ENCODE assay signal across 8 cellular contexts in the genomic region with DNA sequence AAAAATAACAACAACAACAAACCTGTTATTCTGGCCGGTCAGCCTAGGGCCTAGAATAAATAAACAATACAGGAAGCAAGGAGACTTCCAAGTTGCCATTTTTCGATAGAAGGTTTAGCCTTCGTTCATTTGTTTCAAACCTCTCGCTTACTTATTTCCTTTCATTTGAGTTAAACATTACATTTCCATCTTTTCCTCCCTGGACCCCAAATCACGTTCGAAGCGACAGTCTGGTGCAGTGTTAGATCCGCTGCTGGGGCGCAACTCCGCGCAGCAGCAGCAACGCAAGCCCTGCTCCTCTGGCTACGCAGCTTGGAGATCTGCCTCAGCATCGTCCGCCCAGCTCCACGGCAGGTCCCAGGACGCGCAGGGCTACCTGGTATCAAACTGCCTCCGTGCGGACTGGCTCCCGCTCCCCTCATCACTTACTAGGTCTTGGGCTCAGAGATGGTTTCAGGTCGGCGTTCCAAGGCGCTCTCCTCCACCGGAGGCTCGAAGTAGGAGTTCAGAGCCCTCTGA. TPM values are rescaled to one million over a fixed set of nuclear protein-coding genes. Genes with fewer than 3 reads are reported as not detected.
DNase-seq lines count a peak whose midpoint lies in the region; ATAC-seq and TF ChIP-seq lines count a peak whose summit lies in the region.

No MANE protein-coding gene starts in this region.

- peaks cover 4% of the 10 kb centered on the region for H3K79me1 ChIP-seq in mesendoderm (ENCODE audit: low read length)

- H3K9me3 Mint-ChIP-seq in effector memory CD8-positive, alpha-beta T cell, result no peaks in the 10 kb centered on the region
- peaks cover 8 to 17% of the 10 kb centered on the region in 2 donors for H3K9me3 Mint-ChIP-seq in stimulated activated naive CD8-positive, alpha-beta T cell treated with anti-CD3 and anti-CD28 coated beads, Interleukin-15, amount 100 ng/mL, for 72 hours

- peaks cover 39 to 55% of the 10 kb centered on the region in 2 donors for H3K4me1 Mint-ChIP-seq in effector memory CD8-positive, alpha-beta T cell (ENCODE audit: low read depth in 2 of 2)
- peaks cover 70% of the 10 kb centered on the region for H3K4me1 Mint-ChIP-seq in stimulated activated naive CD8-positive, alpha-beta T cell treated with anti-CD3 and anti-CD28 coated beads, Interleukin-15, amount 100 ng/mL, for 72 hours

- ATAC-seq in GM19397 (IDR thresholded peaks at IDR 0.05; ENCODE audit: unreplicated experiment) (peak; percentile 33), HG03460 (IDR thresholded peaks at IDR 0.05; ENCODE audit: unreplicated experiment) (peak; percentile 31)
- ATAC-seq in effector memory CD8-positive, alpha-beta T cell (replicated peaks), result peak; percentile 31
- ATAC-seq in stimulated activated naive CD8-positive, alpha-beta T cell treated with anti-CD3 and anti-CD28 coated beads, Interleukin-15, amount 100 ng/mL, for 72 hours, result peak; percentile 66

- H2BK15ac ChIP-seq in mesendoderm (replicated peaks; ENCODE audit: low read depth), result no peak overlapping the region

- no peaks in the 10 kb centered on the region for H3K4me1 ChIP-seq in mesendoderm (ENCODE audit: control insufficient read depth, low read depth, low read length)

- H3K4me2 ChIP-seq in mesendoderm (ENCODE audit: low read length), result peak overlapping the region; percentile 41

- peak overlapping the region; percentile 15 for H3K18ac ChIP-seq in mesendoderm (ENCODE audit: low read length)

- H2BK120ac ChIP-seq in mesendoderm (ENCODE audit: low read depth, low read length), result no peak overlapping the region

- peaks cover 15% of the 10 kb centered on the region for H3K79me2 ChIP-seq in mesendoderm (ENCODE audit: control insufficient read depth, insufficient read depth, low read length)

- peak overlapping the region; percentile 97 to 98 for H3K4me3 Mint-ChIP-seq in effector memory CD8-positive, alpha-beta T cell
- peak overlapping the region; percentile 99 for H3K4me3 Mint-ChIP-seq in stimulated activated naive CD8-positive, alpha-beta T cell treated with anti-CD3 and anti-CD28 coated beads, Interleukin-15, amount 100 ng/mL, for 72 hours

- H2BK5ac ChIP-seq in mesendoderm (ENCODE audit: low read length), result peak overlapping the region; percentile 81

- no peaks in the 10 kb centered on the region for H3K27me3 ChIP-seq in mesendoderm (ENCODE audit: insufficient read depth, low read length, poor library complexity)

- H3K27me3 Mint-ChIP-seq in effector memory CD8-positive, alpha-beta T cell, result no peaks in the 10 kb centered on the region
- no peaks in the 10 kb centered on the region for H3K27me3 Mint-ChIP-seq in stimulated activated naive CD8-positive, alpha-beta T cell treated with anti-CD3 and anti-CD28 coated beads, Interleukin-15, amount 100 ng/mL, for 72 hours

- peaks cover 27% of the 10 kb centered on the region for H3K36me3 Mint-ChIP-seq in effector memory CD8-positive, alpha-beta T cell (ENCODE audit: insufficient read depth)

- H3K27ac Mint-ChIP-seq in effector memory CD8-positive, alpha-beta T cell, result peak overlapping the region; percentile 95 to 96
- peak overlapping the region; percentile 98 to 99 for H3K27ac Mint-ChIP-seq in stimulated activated naive CD8-positive, alpha-beta T cell treated with anti-CD3 and anti-CD28 coated beads, Interleukin-15, amount 100 ng/mL, for 72 hours

- H3K4me3 ChIP-seq in mesendoderm (ENCODE audit: low read length), result peak overlapping the region; percentile 87

- H3K56ac ChIP-seq in mesendoderm (ENCODE audit: low read length), result peak overlapping the region; percentile 97

- H3K27ac ChIP-seq in VCaP (peak overlapping the region; percentile 98), mesendoderm (ENCODE audit: low read depth, low read length) (peak overlapping the region; percentile 85)

- H3K4ac ChIP-seq in mesendoderm (ENCODE audit: low read depth, low read length), result peak overlapping the region; percentile 61

- peak overlapping the region; percentile 89 for H3K9ac ChIP-seq in mesendoderm (ENCODE audit: low read length)

- H3K23ac ChIP-seq in mesendoderm (ENCODE audit: low read length), result peak overlapping the region; percentile 76

- peaks cover 2% of the 10 kb centered on the region for H3K36me3 ChIP-seq in mesendoderm (ENCODE audit: control insufficient read depth, insufficient read depth, low read length)

- no peak for TF ChIP-seq CTCF in VCaP (conservative IDR thresholded peaks at IDR 0.05)

- H4K5ac ChIP-seq in mesendoderm (ENCODE audit: low read length), result no peak overlapping the region

- H4K8ac ChIP-seq in mesendoderm (ENCODE audit: low read depth, low read length), result no peak overlapping the region

- no peak overlapping the region for H2AK5ac ChIP-seq in mesendoderm (ENCODE audit: low read length)

- peak; percentile 14 for DNase-seq in COLO829 (ENCODE audit: low spot score)
- DNase-seq in effector memory CD8-positive, alpha-beta T cell, result peak in 1 of 3 experiments; percentile 33
- no peak for DNase-seq in mesendoderm
- no peak for DNase-seq in stimulated activated naive CD8-positive, alpha-beta T cell treated with anti-CD3 and anti-CD28 coated beads, Interleukin-15, amount 100 ng/mL, for 72 hours
- no peak for DNase-seq in NCI-H446 treated with DMSO at 0.1 percent for 48 hours (lab: John Stamatoyannopoulos, UW)

- WGBS in mesendoderm (ENCODE audit: extremely low coverage, insufficient coverage, low lambda C conversion rate), result no CpG with 5 or more reads among the region's 26 CpGs

RNA-seq across cellular contexts. Expression of a gene that starts 0.5 kb away (rescaled TPM):
- 45.3 TPM for polyA plus RNA-seq in mesendoderm (2013, experiment 1 of 2)
- 45.4 TPM for polyA plus RNA-seq in mesendoderm (2013, experiment 2 of 2)

RNA-seq across cellular contexts. Expression of a gene that starts 0.7 kb away (rescaled TPM):
- polyA plus RNA-seq in mesendoderm (2013, experiment 1 of 2), result 42.4 TPM
- polyA plus RNA-seq in mesendoderm (2013, experiment 2 of 2), result 44.9 TPM

RNA-seq across cellular contexts. Expression of a gene that starts 20.2 kb away (rescaled TPM):
- 0.13 TPM for polyA plus RNA-seq in mesendoderm (2013, experiment 1 of 2)
- 0.14 TPM for polyA plus RNA-seq in mesendoderm (2013, experiment 2 of 2)

RNA-seq across cellular contexts. Expression of a gene that starts 52.8 kb away (rescaled TPM):
- polyA plus RNA-seq in mesendoderm (2013, experiment 1 of 2), result 52.6 TPM
- polyA plus RNA-seq in mesendoderm (2013, experiment 2 of 2), result 51.9 TPM
